18 cellular contexts compared by ENCODE assay signal in genomic region chr7:137942459-137943115, GRCh38. TPM values are rescaled to one million over a fixed set of nuclear protein-coding genes. Genes with fewer than 3 reads are reported as not detected.
DNase-seq lines count a peak whose midpoint lies in the region; ATAC-seq and TF ChIP-seq lines count a peak whose summit lies in the region.
"Had no signal": no experiment of that assay in that cellular context is flagged by ENCODE, and none has a peak within 500 bp of the region (broad histone marks: within the 10 kb centered on the region; RNA-seq: fewer than 3 reads in every experiment).

No MANE protein-coding gene starts in this region.

- peaks cover 84% of the 10 kb centered on the region for H3K79me2 ChIP-seq in GM23338 (replicated peaks; ENCODE audit: insufficient read depth)

- H3K9me3 ChIP-seq in ascending aorta (no peaks in the 10 kb centered on the region), stomach (no peaks in the 10 kb centered on the region)
- H3K9me3 ChIP-seq: left lung had no signal

- H3K4me1 ChIP-seq in GM23338 (ENCODE audit: insufficient read depth) (peaks cover 42% of the 10 kb centered on the region), ascending aorta (peaks cover 15 to 68% of the 10 kb centered on the region in 2 donors), stomach (peaks cover 25 to 71% (median 48%) of the 10 kb centered on the region in 4 donors)

- WGBS in stomach, 5 donors = 41 to 53% (median 46%) methylated on average over 4 of the region's 4 CpGs

- H3K4me1 Mint-ChIP-seq in GM23338 = peaks cover 30% of the 10 kb centered on the region
- H3K4me1 Mint-ChIP-seq: T-cell had no signal

- H3K36me3 Mint-ChIP-seq in GM23338 (ENCODE audit: low read depth) = no peaks in the 10 kb centered on the region; the same call in 2 of the 3 replicates

- no peak for TF ChIP-seq EP300 in stomach (IDR thresholded peaks at IDR 0.05)

- H3K36me3 ChIP-seq in GM23338 (ENCODE audit: insufficient read depth) (no peaks in the 10 kb centered on the region), ascending aorta (no peaks in the 10 kb centered on the region), stomach (no peaks in the 10 kb centered on the region)
- H3K36me3 ChIP-seq: left lung had no signal

- no peak overlapping the region for H3K4me3 ChIP-seq in GM23338
- no peak overlapping the region for H3K4me3 ChIP-seq in ascending aorta
- H3K4me3 ChIP-seq in stomach = no peak overlapping the region
- H3K4me3 ChIP-seq: left lung, PC-9 had no signal

- no peaks in the 10 kb centered on the region for H3K9me3 Mint-ChIP-seq in GM23338
- H3K9me3 Mint-ChIP-seq: activated T-cell treated with anti-CD3 and anti-CD28 coated beads, Interleukin-2, amount 50 U/mL, for 24 hours; T-cell had no signal

- H3K27ac ChIP-seq in GM23338 (ENCODE audit: low read depth) (no peak overlapping the region), ascending aorta (peak overlapping the region; percentile 77 to 86), stomach (peak overlapping the region in 4 of 5 donors; percentile 56 to 82 (median 66))
- H3K27ac ChIP-seq: C4-2B, KMS-11, PC-9 had no signal

- ATAC-seq in GM23338 (no peak), GM21717 (IDR thresholded peaks at IDR 0.05; ENCODE audit: unreplicated experiment) (no peak), HG02852 (IDR thresholded peaks at IDR 0.05; ENCODE audit: unreplicated experiment) (no peak), HG02678 (IDR thresholded peaks at IDR 0.05; ENCODE audit: unreplicated experiment) (no peak)
- ATAC-seq: T-cell had no signal

- no peaks in the 10 kb centered on the region for H3K27me3 Mint-ChIP-seq in GM23338 (ENCODE audit: insufficient read depth, low read depth, poor library complexity)
- H3K27me3 Mint-ChIP-seq: activated T-cell treated with anti-CD3 and anti-CD28 coated beads, Interleukin-2, amount 50 U/mL, for 24 hours; T-cell had no signal

- no peak for TF ChIP-seq POLR2A in stomach (IDR thresholded peaks at IDR 0.05)

- H3K9me2 ChIP-seq in GM23338 (ENCODE audit: insufficient read depth) = peaks cover 8% of the 10 kb centered on the region; the same call in 1 of the 2 replicates

- DNase-seq in GM23338 (ENCODE audit: low spot score) (no peak), ascending aorta (ENCODE audit: low spot score in 2 of 2) (no peak), iris pigment epithelial cell (ENCODE audit: low read depth) (peak; percentile 49), stomach (no peak), AG08396 (ENCODE audit: low spot score) (no peak)
- DNase-seq: activated T-cell treated with anti-CD3 and anti-CD28 coated beads, Interleukin-2, amount 50 U/mL, for 24 hours; amniotic stem cell; effector memory CD4-positive, alpha-beta T cell; left lung; NCI-H1436; NCI-H524; T-cell had no signal

- no peaks in the 10 kb centered on the region; the same call in 1 of the 2 replicates for H4K20me1 ChIP-seq in GM23338 (replicated peaks; ENCODE audit: insufficient read depth)

- no peaks in the 10 kb centered on the region for H3K27me3 ChIP-seq in GM23338 (ENCODE audit: insufficient read depth)
- H3K27me3 ChIP-seq in ascending aorta = no peaks in the 10 kb centered on the region
- H3K27me3 ChIP-seq in stomach = no peaks in the 10 kb centered on the region
- H3K27me3 ChIP-seq: left lung had no signal

- H2AFZ ChIP-seq in GM23338 = no peak overlapping the region
- H2AFZ ChIP-seq: PC-9 had no signal

- H3K4me3 Mint-ChIP-seq in GM23338 = no peak overlapping the region
- H3K4me3 Mint-ChIP-seq: activated T-cell treated with anti-CD3 and anti-CD28 coated beads, Interleukin-2, amount 50 U/mL, for 24 hours; T-cell had no signal

- intact Hi-C loops in ascending aorta (cut with DNase I) = loop anchor here (5.0 kb wide), 2 partner anchors 35 kb away; no protein-coding TSS in a partner anchor
- intact Hi-C loops in stomach (cut with DNase I; ENCODE audit: low total_unique reads) = no loop called here

- no peak for TF ChIP-seq CTCF in GM23338 (conservative IDR thresholded peaks at IDR 0.05; ENCODE audit: low read depth in 2 of 2)
- peak in 2 of 3 experiments; percentile 7 to 14 for TF ChIP-seq CTCF in ascending aorta (IDR thresholded peaks at IDR 0.05)
- no peak for TF ChIP-seq CTCF in stomach (IDR thresholded peaks at IDR 0.05)

- peak overlapping the region; percentile 22; the same call in 1 of the 2 replicates for H3K27ac Mint-ChIP-seq in GM23338
- H3K27ac Mint-ChIP-seq: activated T-cell treated with anti-CD3 and anti-CD28 coated beads, Interleukin-2, amount 50 U/mL, for 24 hours had no signal

- no peak overlapping the region for H3K4me2 ChIP-seq in GM23338
- H3K4me2 ChIP-seq: KMS-11, PC-9 had no signal

- H3F3A ChIP-seq in GM23338 (replicated peaks; ENCODE audit: low read depth) = no peaks in the 10 kb centered on the region

TF ChIP-seq in GM23338, 12 proteins besides CTCF, POLR2A, EP300 and RAD21 (continues in another document):
- TF ChIP-seq EZH2 (IDR thresholded peaks at IDR 0.05; ENCODE audit: low read depth, unreplicated experiment) = no peak
- TF ChIP-seq ZNF331 (CRISPR knock-in tag; IDR thresholded peaks at IDR 0.05; ENCODE audit: low read depth) = no peak
- TF ChIP-seq, protein P1, sequence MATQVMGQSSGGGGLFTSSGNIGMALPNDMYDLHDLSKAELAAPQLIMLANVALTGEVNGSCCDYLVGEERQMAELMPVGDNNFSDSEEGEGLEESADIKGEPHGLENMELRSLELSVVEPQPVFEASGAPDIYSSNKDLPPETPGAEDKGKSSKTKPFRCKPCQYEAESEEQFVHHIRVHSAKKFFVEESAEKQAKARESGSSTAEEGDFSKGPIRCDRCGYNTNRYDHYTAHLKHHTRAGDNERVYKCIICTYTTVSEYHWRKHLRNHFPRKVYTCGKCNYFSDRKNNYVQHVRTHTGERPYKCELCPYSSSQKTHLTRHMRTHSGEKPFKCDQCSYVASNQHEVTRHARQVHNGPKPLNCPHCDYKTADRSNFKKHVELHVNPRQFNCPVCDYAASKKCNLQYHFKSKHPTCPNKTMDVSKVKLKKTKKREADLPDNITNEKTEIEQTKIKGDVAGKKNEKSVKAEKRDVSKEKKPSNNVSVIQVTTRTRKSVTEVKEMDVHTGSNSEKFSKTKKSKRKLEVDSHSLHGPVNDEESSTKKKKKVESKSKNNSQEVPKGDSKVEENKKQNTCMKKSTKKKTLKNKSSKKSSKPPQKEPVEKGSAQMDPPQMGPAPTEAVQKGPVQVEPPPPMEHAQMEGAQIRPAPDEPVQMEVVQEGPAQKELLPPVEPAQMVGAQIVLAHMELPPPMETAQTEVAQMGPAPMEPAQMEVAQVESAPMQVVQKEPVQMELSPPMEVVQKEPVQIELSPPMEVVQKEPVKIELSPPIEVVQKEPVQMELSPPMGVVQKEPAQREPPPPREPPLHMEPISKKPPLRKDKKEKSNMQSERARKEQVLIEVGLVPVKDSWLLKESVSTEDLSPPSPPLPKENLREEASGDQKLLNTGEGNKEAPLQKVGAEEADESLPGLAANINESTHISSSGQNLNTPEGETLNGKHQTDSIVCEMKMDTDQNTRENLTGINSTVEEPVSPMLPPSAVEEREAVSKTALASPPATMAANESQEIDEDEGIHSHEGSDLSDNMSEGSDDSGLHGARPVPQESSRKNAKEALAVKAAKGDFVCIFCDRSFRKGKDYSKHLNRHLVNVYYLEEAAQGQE (IDR thresholded peaks at IDR 0.05; ENCODE audit: unreplicated experiment) = no peak
- TF ChIP-seq STAT1 (IDR thresholded peaks at IDR 0.05; ENCODE audit: unreplicated experiment) = no peak
- TF ChIP-seq ZNF114 (CRISPR knock-in tag; IDR thresholded peaks at IDR 0.05) = no peak
- no peak for TF ChIP-seq CREB1 (CRISPR knock-in tag; IDR thresholded peaks at IDR 0.05; ENCODE audit: low read depth)

RNA-seq across cellular contexts. Expression of gene CREB3L2, which starts 59.3 kb away (rescaled TPM):
- total RNA-seq in GM23338 (2014; rRNA removed; shearing (Covaris generic)) = 27.1 and 29.3 TPM in 2 replicates
- polyA plus RNA-seq in GM23338 (2016; fragmentation: Nextera tagmentation; extraction: Ambion mirVana) (12.2 and 14.5 TPM in 2 replicates), stomach (1 to 10 TPM; 5.8 to 8.6 (median 6.6) TPM)
- total RNA-seq in ascending aorta (38.5 TPM), stomach (100 to 1,000 TPM in 1 of 5 donors, 10 to 100 TPM in 4; 22.6 to 258 (median 38.8) TPM)

Comparison
In these comparisons a context has a peak if more than half of its experiments do, and no peak if none do; other contexts are left out.
1. CTCF ChIP-seq: peak in ascending aorta (2 of 3); none in GM23338 (0 of 2) and stomach (0 of 7).